29 cellular contexts compared by ENCODE assay signal in the genomic region with DNA sequence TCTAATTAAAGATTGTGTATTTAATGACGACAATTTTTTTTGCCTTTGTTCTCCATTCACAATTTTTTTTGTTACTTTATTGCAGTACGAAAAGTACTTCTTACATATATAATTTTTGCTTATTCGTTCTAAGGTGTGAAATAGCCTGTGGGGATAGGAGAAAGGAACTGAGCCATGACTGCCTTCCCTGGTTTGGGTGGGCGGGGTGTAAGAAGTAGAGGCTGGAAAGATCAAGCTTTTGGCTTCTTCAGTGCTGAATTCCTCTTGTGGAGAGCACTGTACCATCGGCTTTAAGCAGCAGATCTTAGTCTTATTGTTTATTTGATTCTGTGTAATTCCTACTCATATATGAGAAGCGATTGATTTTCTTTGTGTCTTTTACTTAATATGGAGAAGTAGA.
"Had no signal": no experiment of that assay in that cellular context is flagged by ENCODE, and none has a peak within 500 bp of the region (broad histone marks: within the 10 kb centered on the region; RNA-seq: fewer than 3 reads in every experiment).

No MANE protein-coding gene starts in this region.

- H3K9me3 ChIP-seq: ascending aorta, breast epithelium had no signal

- H3K4me3 Mint-ChIP-seq: activated CD4-positive, alpha-beta memory T cell treated with anti-CD3 and anti-CD28 coated beads, Interleukin-2, amount 10 ng/mL, durations not matched to agents 7 days and 5 days; activated CD4-positive, alpha-beta T cell treated with anti-CD3 and anti-CD28 coated beads, Interleukin-2, amount 10 ng/mL, durations not matched to agents 7 days and 5 days; activated naive CD4-positive, alpha-beta T cell treated with anti-CD3 and anti-CD28 coated beads, Interleukin-2, amount 10 ng/mL, durations not matched to agents 7 days and 5 days; activated naive CD8-positive, alpha-beta T cell treated with anti-CD3 and anti-CD28 coated beads, Interleukin-2, amount 10 ng/mL, durations not matched to agents 7 days and 5 days; activated T-cell treated with anti-CD3 and anti-CD28 coated beads, Interleukin-2, amount 50 U/mL, for 24 hours; activated T-cell treated with anti-CD3 and anti-CD28 coated beads, Interleukin-2, amount 50 U/mL, for 72 hours; brain; dendritic cell treated with granulocyte-macrophage colony-stimulating factor and Interleukin-4, amounts not matched to agents 40 ng/mL and 50 ng/mL, for 4 days; endodermal cell had no signal

- H3K36me3 ChIP-seq: ascending aorta, breast epithelium, cardiac muscle cell had no signal

- H3K27me3 ChIP-seq: ascending aorta, breast epithelium, cardiac muscle cell, dorsolateral prefrontal cortex had no signal

- H3K27me3 Mint-ChIP-seq: activated CD4-positive, alpha-beta memory T cell treated with anti-CD3 and anti-CD28 coated beads, Interleukin-2, amount 10 ng/mL, durations not matched to agents 7 days and 5 days; activated CD4-positive, alpha-beta T cell treated with anti-CD3 and anti-CD28 coated beads, Interleukin-2, amount 10 ng/mL, durations not matched to agents 7 days and 5 days; activated naive CD4-positive, alpha-beta T cell treated with anti-CD3 and anti-CD28 coated beads, Interleukin-2, amount 10 ng/mL, durations not matched to agents 7 days and 5 days; activated naive CD8-positive, alpha-beta T cell treated with anti-CD3 and anti-CD28 coated beads, Interleukin-2, amount 10 ng/mL, durations not matched to agents 7 days and 5 days; activated T-cell treated with anti-CD3 and anti-CD28 coated beads, Interleukin-2, amount 50 U/mL, for 24 hours; brain; dendritic cell treated with granulocyte-macrophage colony-stimulating factor and Interleukin-4, amounts not matched to agents 40 ng/mL and 50 ng/mL, for 4 days had no signal

- DNase-seq: activated CD4-positive, alpha-beta memory T cell treated with anti-CD3 and anti-CD28 coated beads, Interleukin-2, amount 10 ng/mL, durations not matched to agents 7 days and 5 days; activated CD4-positive, alpha-beta T cell treated with anti-CD3 and anti-CD28 coated beads for 1 hour; activated CD4-positive, alpha-beta T cell treated with anti-CD3 and anti-CD28 coated beads for 4 hours; activated CD4-positive, alpha-beta T cell treated with anti-CD3 and anti-CD28 coated beads, Interleukin-2, amount 10 ng/mL, durations not matched to agents 7 days and 5 days; activated CD4-positive, alpha-beta T cell treated with anti-CD3 and anti-CD28 coated beads, Interleukin-2, amount 50 U/mL, for 4 hours; activated CD8-positive, alpha-beta memory T cell treated with anti-CD3 and anti-CD28 coated beads, Interleukin-2, amount 50 U/mL, for 48 hours; activated gamma-delta T cell; activated naive CD4-positive, alpha-beta T cell; activated naive CD4-positive, alpha-beta T cell treated with anti-CD3 and anti-CD28 coated beads, Interleukin-2, amount 10 ng/mL, durations not matched to agents 7 days and 5 days; activated naive CD8-positive, alpha-beta T cell treated with anti-CD3 and anti-CD28 coated beads, Interleukin-2, amount 10 ng/mL, durations not matched to agents 7 days and 5 days; activated T-cell treated with anti-CD3 and anti-CD28 coated beads for 4 hours; activated T-cell treated with anti-CD3 and anti-CD28 coated beads, Interleukin-2, amount 50 U/mL, for 24 hours; activated T-cell treated with anti-CD3 and anti-CD28 coated beads, Interleukin-2, amount 50 U/mL, for 72 hours; central memory CD4-positive, alpha-beta T cell; cerebellar nuclear complex; effector memory CD4-positive, alpha-beta T cell; endodermal cell; foreskin fibroblast; head of caudate nucleus; T-helper 2 cell had no signal

- H3K27ac Mint-ChIP-seq: activated CD4-positive, alpha-beta memory T cell treated with anti-CD3 and anti-CD28 coated beads, Interleukin-2, amount 10 ng/mL, durations not matched to agents 7 days and 5 days; activated CD4-positive, alpha-beta T cell treated with anti-CD3 and anti-CD28 coated beads, Interleukin-2, amount 10 ng/mL, durations not matched to agents 7 days and 5 days; activated naive CD4-positive, alpha-beta T cell treated with anti-CD3 and anti-CD28 coated beads, Interleukin-2, amount 10 ng/mL, durations not matched to agents 7 days and 5 days; activated naive CD4-positive, alpha-beta T cell treated with anti-CD3 and anti-CD28 coated beads, Interleukin-2, amount 50 U/mL, for 72 hours; activated naive CD8-positive, alpha-beta T cell treated with anti-CD3 and anti-CD28 coated beads, Interleukin-2, amount 10 ng/mL, durations not matched to agents 7 days and 5 days; activated T-cell treated with anti-CD3 and anti-CD28 coated beads, Interleukin-2, amount 50 U/mL, for 24 hours; activated T-cell treated with anti-CD3 and anti-CD28 coated beads, Interleukin-2, amount 50 U/mL, for 72 hours; dendritic cell treated with granulocyte-macrophage colony-stimulating factor and Interleukin-4, amounts not matched to agents 40 ng/mL and 50 ng/mL, for 4 days; endodermal cell had no signal

- H3K4me3 ChIP-seq: ascending aorta, breast epithelium, cardiac muscle cell, coronary artery, dorsolateral prefrontal cortex had no signal

- ATAC-seq: activated naive CD4-positive, alpha-beta T cell treated with anti-CD3 and anti-CD28 coated beads, Interleukin-2, amount 50 U/mL, for 72 hours; activated T-cell treated with anti-CD3 and anti-CD28 coated beads, Interleukin-2, amount 50 U/mL, for 72 hours; esophagus mucosa had no signal

- H3K4me1 Mint-ChIP-seq: activated CD4-positive, alpha-beta memory T cell treated with anti-CD3 and anti-CD28 coated beads, Interleukin-2, amount 10 ng/mL, durations not matched to agents 7 days and 5 days; activated CD4-positive, alpha-beta T cell treated with anti-CD3 and anti-CD28 coated beads, Interleukin-2, amount 10 ng/mL, durations not matched to agents 7 days and 5 days; activated naive CD4-positive, alpha-beta T cell treated with anti-CD3 and anti-CD28 coated beads, Interleukin-2, amount 10 ng/mL, durations not matched to agents 7 days and 5 days; activated naive CD8-positive, alpha-beta T cell treated with anti-CD3 and anti-CD28 coated beads, Interleukin-2, amount 10 ng/mL, durations not matched to agents 7 days and 5 days; brain; endodermal cell had no signal

- H3K27ac ChIP-seq: ascending aorta, breast epithelium, cardiac muscle cell, coronary artery, dorsolateral prefrontal cortex had no signal

- H3K36me3 Mint-ChIP-seq: activated naive CD4-positive, alpha-beta T cell treated with anti-CD3 and anti-CD28 coated beads, Interleukin-2, amount 10 ng/mL, durations not matched to agents 7 days and 5 days; activated naive CD4-positive, alpha-beta T cell treated with anti-CD3 and anti-CD28 coated beads, Interleukin-2, amount 50 U/mL, for 72 hours; activated naive CD8-positive, alpha-beta T cell treated with anti-CD3 and anti-CD28 coated beads, Interleukin-2, amount 10 ng/mL, durations not matched to agents 7 days and 5 days had no signal

- H3K4me1 ChIP-seq: ascending aorta, breast epithelium had no signal

- H3K9me3 Mint-ChIP-seq: activated CD4-positive, alpha-beta memory T cell treated with anti-CD3 and anti-CD28 coated beads, Interleukin-2, amount 10 ng/mL, durations not matched to agents 7 days and 5 days; activated CD4-positive, alpha-beta T cell treated with anti-CD3 and anti-CD28 coated beads, Interleukin-2, amount 10 ng/mL, durations not matched to agents 7 days and 5 days; activated naive CD4-positive, alpha-beta T cell treated with anti-CD3 and anti-CD28 coated beads, Interleukin-2, amount 10 ng/mL, durations not matched to agents 7 days and 5 days; activated naive CD4-positive, alpha-beta T cell treated with anti-CD3 and anti-CD28 coated beads, Interleukin-2, amount 50 U/mL, for 72 hours; activated naive CD8-positive, alpha-beta T cell treated with anti-CD3 and anti-CD28 coated beads, Interleukin-2, amount 10 ng/mL, durations not matched to agents 7 days and 5 days; activated T-cell treated with anti-CD3 and anti-CD28 coated beads, Interleukin-2, amount 50 U/mL, for 24 hours; brain; dendritic cell treated with granulocyte-macrophage colony-stimulating factor and Interleukin-4, amounts not matched to agents 40 ng/mL and 50 ng/mL, for 4 days; endodermal cell had no signal
